Comparison of ENCODE assay signal across 8 cellular contexts in the genomic region with DNA sequence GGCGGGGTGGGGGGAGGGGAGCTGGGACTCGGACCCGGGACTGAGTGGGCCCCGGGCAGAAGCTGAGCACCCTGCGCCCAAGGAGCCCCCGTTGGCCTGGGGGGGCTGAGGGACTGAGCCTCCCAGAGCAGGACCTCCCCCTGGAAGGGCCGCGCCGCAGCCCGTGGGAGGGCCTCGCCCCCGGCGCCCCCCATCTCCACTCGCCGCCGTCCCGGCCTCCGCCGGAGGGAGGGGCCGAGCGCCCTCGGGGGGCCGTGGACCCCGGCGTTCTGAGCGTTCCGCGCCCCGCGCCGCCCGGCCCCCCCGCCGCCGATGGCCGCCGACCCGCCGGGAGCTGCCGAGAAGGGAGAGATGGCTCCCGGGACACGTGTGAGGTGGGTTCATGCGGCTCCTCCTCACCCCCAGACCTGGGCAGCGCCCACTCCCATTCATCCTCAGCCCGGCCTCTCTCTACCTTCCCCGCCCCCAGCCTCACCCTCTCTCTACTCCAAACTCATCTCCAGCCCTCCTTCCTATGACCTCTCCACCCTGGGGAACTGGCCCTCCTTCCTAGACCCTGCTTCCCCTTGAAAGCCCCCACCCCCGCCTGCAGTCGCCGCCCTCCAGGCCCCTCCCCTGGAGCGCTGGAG. TPM values are rescaled to one million over a fixed set of nuclear protein-coding genes. Genes with fewer than 3 reads are reported as not detected.
DNase-seq lines count a peak whose midpoint lies in the region; ATAC-seq and TF ChIP-seq lines count a peak whose summit lies in the region.

No MANE protein-coding gene starts in this region.

- ATAC-seq in GM21786 (IDR thresholded peaks at IDR 0.05; ENCODE audit: unreplicated experiment) (no peak), HG03025 (IDR thresholded peaks at IDR 0.05; ENCODE audit: low FRiP score, unreplicated experiment) (no peak), HG02588 (IDR thresholded peaks at IDR 0.05; ENCODE audit: unreplicated experiment) (no peak)

- no peaks in the 10 kb centered on the region for H3K9me3 Mint-ChIP-seq in nephron progenitor cell

- H4K20me1 ChIP-seq in DOHH2 (ENCODE audit: control insufficient read depth, insufficient read depth, low read depth, low read length) (no peaks in the 10 kb centered on the region), OCI-LY1 (ENCODE audit: insufficient read depth, low read length) (no peaks in the 10 kb centered on the region)

- H3K79me2 ChIP-seq in DOHH2 (ENCODE audit: control insufficient read depth, low read length) (peaks cover 20% of the 10 kb centered on the region), OCI-LY1 (ENCODE audit: insufficient read depth, low read length) (no peaks in the 10 kb centered on the region)

- no peak overlapping the region for H3K27ac Mint-ChIP-seq in nephron progenitor cell

- H2AFZ ChIP-seq in OCI-LY1 (ENCODE audit: low read length) = no peak overlapping the region

- H3K4me1 ChIP-seq in DOHH2 (ENCODE audit: control insufficient read depth, low read length) = peaks cover 33% of the 10 kb centered on the region
- H3K4me1 ChIP-seq in OCI-LY1 (ENCODE audit: insufficient read depth, low read length, severe bottlenecking) = peaks cover 27% of the 10 kb centered on the region
- H3K4me1 ChIP-seq in ectodermal cell (ENCODE audit: control insufficient read depth, insufficient read depth, low read length) = peaks cover 10% of the 10 kb centered on the region

- peaks cover 34% of the 10 kb centered on the region for H3K4me1 Mint-ChIP-seq in nephron progenitor cell

- peak overlapping the region; percentile 89 for H3K4me3 Mint-ChIP-seq in nephron progenitor cell

- H3K27me3 ChIP-seq in DOHH2 (ENCODE audit: control insufficient read depth, low read length) (no peaks in the 10 kb centered on the region), OCI-LY1 (ENCODE audit: insufficient read depth, low read length) (no peaks in the 10 kb centered on the region), ectodermal cell (ENCODE audit: control insufficient read depth, insufficient read depth, low read length, poor library complexity, severe bottlenecking) (no peaks in the 10 kb centered on the region)

- DNase-seq in nephron progenitor cell (peak; percentile 49), COR-L47 (lab: John Stamatoyannopoulos, UW) (no peak)

- H3K36me3 ChIP-seq in DOHH2 (ENCODE audit: control insufficient read depth, low read length) (peaks cover 20% of the 10 kb centered on the region), OCI-LY1 (ENCODE audit: insufficient read depth, low read length) (peaks cover 4% of the 10 kb centered on the region; the same call in 1 of the 2 replicates), ectodermal cell (ENCODE audit: control insufficient read depth, insufficient read depth, low read length) (peaks cover 16% of the 10 kb centered on the region)

- H3F3A ChIP-seq in DOHH2 (ENCODE audit: control insufficient read depth, insufficient read depth) (peaks cover 4% of the 10 kb centered on the region; the same call in 1 of the 2 replicates), OCI-LY1 (ENCODE audit: insufficient read depth, low read length) (no peaks in the 10 kb centered on the region)

- H3K9ac ChIP-seq in OCI-LY1 (ENCODE audit: low read length) = peak overlapping the region; percentile 71

- H3K4me2 ChIP-seq in DOHH2 (ENCODE audit: low read length) (peak overlapping the region; percentile 89), OCI-LY1 (ENCODE audit: low read length) (peak overlapping the region; percentile 68)

- TF ChIP-seq CTCF in DOHH2 (IDR thresholded peaks at IDR 0.05; ENCODE audit: low read depth, low read length, poor library complexity, severe bottlenecking) (no peak), OCI-LY1 (IDR thresholded peaks at IDR 0.05; ENCODE audit: low read length) (no peak), nephron progenitor cell (IDR thresholded peaks at IDR 0.05) (no peak)

- peak overlapping the region; percentile 80 for H3K4me3 ChIP-seq in DOHH2 (ENCODE audit: low read length)
- peak overlapping the region; percentile 73 for H3K4me3 ChIP-seq in OCI-LY1 (ENCODE audit: low read depth, low read length, poor library complexity, severe bottlenecking)
- peak overlapping the region; percentile 88 for H3K4me3 ChIP-seq in ectodermal cell (ENCODE audit: insufficient read depth, low read depth, low read length)

- 0 out of 2 replicates have a peak overlapping the region, but pooled peaks have one; percentile 30 for H3K27ac ChIP-seq in DOHH2 (ENCODE audit: low read depth, low read length)
- peak overlapping the region; percentile 45 for H3K27ac ChIP-seq in OCI-LY1 (ENCODE audit: low read depth, low read length, poor library complexity, severe bottlenecking)
- peak overlapping the region; percentile 36 for H3K27ac ChIP-seq in ectodermal cell (ENCODE audit: insufficient read depth, low read depth, low read length, poor library complexity, severe bottlenecking)

- H3K9me3 ChIP-seq in DOHH2 (ENCODE audit: control insufficient read depth, insufficient read depth, low read length) (no peaks in the 10 kb centered on the region), OCI-LY1 (ENCODE audit: low read length) (no peaks in the 10 kb centered on the region), ectodermal cell (ENCODE audit: control insufficient read depth, low read length) (no peaks in the 10 kb centered on the region)

- 0% methylated on average over 50 of the region's 50 CpGs for WGBS in ectodermal cell, 2 experiments

- H3K27me3 Mint-ChIP-seq in nephron progenitor cell (ENCODE audit: low read depth, poor library complexity) = peaks cover 3% of the 10 kb centered on the region

- H3K9me2 ChIP-seq in DOHH2 (replicated peaks; ENCODE audit: control insufficient read depth, low read length) (no peaks in the 10 kb centered on the region), OCI-LY1 (ENCODE audit: low read depth, low read length) (no peaks in the 10 kb centered on the region)

- H3K36me3 Mint-ChIP-seq in nephron progenitor cell (ENCODE audit: low read depth) = peaks cover 7% of the 10 kb centered on the region

RNA-seq across cellular contexts. Expression of gene FBXL19, which starts 0.8 kb away (rescaled TPM):
- polyA plus RNA-seq in ectodermal cell (2013, experiment 1 of 4) = 80.8 TPM
- 83.7 TPM for polyA plus RNA-seq in ectodermal cell (2013, experiment 2 of 4)
- polyA plus RNA-seq in ectodermal cell (2013, experiment 3 of 4) = 56.7 TPM
- 60.5 TPM for polyA plus RNA-seq in ectodermal cell (2013, experiment 4 of 4)

RNA-seq across cellular contexts. Expression of gene ORAI3, which starts 24.7 kb away (rescaled TPM):
- 14.0 TPM for polyA plus RNA-seq in ectodermal cell (2013, experiment 1 of 4)
- polyA plus RNA-seq in ectodermal cell (2013, experiment 2 of 4) = 15.7 TPM
- polyA plus RNA-seq in ectodermal cell (2013, experiment 3 of 4) = 12.7 TPM
- polyA plus RNA-seq in ectodermal cell (2013, experiment 4 of 4) = 16.1 TPM

RNA-seq across cellular contexts. Expression of gene CTF1, which starts 27.8 kb away (rescaled TPM):
- 3.4 TPM for polyA plus RNA-seq in ectodermal cell (2013, experiment 1 of 4)
- polyA plus RNA-seq in ectodermal cell (2013, experiment 2 of 4) = 2.7 TPM
- 3.9 TPM for polyA plus RNA-seq in ectodermal cell (2013, experiment 3 of 4)
- 3.5 TPM for polyA plus RNA-seq in ectodermal cell (2013, experiment 4 of 4)

RNA-seq across cellular contexts. Expression of gene BCL7C, which starts 30.3 kb away (rescaled TPM):
- polyA plus RNA-seq in ectodermal cell (2013, experiment 1 of 4) = 40.5 TPM
- polyA plus RNA-seq in ectodermal cell (2013, experiment 2 of 4) = 35.8 TPM
- polyA plus RNA-seq in ectodermal cell (2013, experiment 3 of 4) = 32.7 TPM
- 37.9 TPM for polyA plus RNA-seq in ectodermal cell (2013, experiment 4 of 4)

RNA-seq across cellular contexts. Expression of gene SETD1A, which starts 33.4 kb away (rescaled TPM):
- polyA plus RNA-seq in ectodermal cell (2013, experiment 1 of 4) = 34.5 TPM
- polyA plus RNA-seq in ectodermal cell (2013, experiment 2 of 4) = 39.7 TPM
- polyA plus RNA-seq in ectodermal cell (2013, experiment 3 of 4) = 27.2 TPM
- 28.6 TPM for polyA plus RNA-seq in ectodermal cell (2013, experiment 4 of 4)
